In genomic region chr5:159120446-159120845, GRCh38 we compare ENCODE assay signal across 10 cellular contexts. TPM values are rescaled to one million over a fixed set of nuclear protein-coding genes. Genes with fewer than 3 reads are reported as not detected.
DNase-seq lines count a peak whose midpoint lies in the region; ATAC-seq and TF ChIP-seq lines count a peak whose summit lies in the region.
"Had no signal": no experiment of that assay in that cellular context is flagged by ENCODE, and none has a peak within 500 bp of the region (broad histone marks: within the 10 kb centered on the region; RNA-seq: fewer than 3 reads in every experiment).

No MANE protein-coding gene starts in this region.

- H3K27ac ChIP-seq in SK-N-MC (no peak overlapping the region), smooth muscle cell (ENCODE audit: low read depth) (no peak overlapping the region)

- H2AFZ ChIP-seq in smooth muscle cell (ENCODE audit: low read depth): no peak overlapping the region

- no TSS peak for BruUV-seq in Calu3 (replicated peaks; lab: Mats Ljungman, UMichigan)

- no peaks in the 10 kb centered on the region for H3K36me3 Mint-ChIP-seq in Calu3 (ENCODE audit: insufficient read depth, unreplicated experiment)

- no peak overlapping the region for H3K27ac Mint-ChIP-seq in Calu3 (ENCODE audit: unreplicated experiment)

- H3K36me3 ChIP-seq in SK-N-MC (ENCODE audit: insufficient read depth, low read length) (no peaks in the 10 kb centered on the region), mucosa of descending colon (ENCODE audit: low read depth) (no peaks in the 10 kb centered on the region), smooth muscle cell (ENCODE audit: low read depth) (no peaks in the 10 kb centered on the region)

- H3K9me3 Mint-ChIP-seq in Calu3 (ENCODE audit: low read depth, unreplicated experiment): no peaks in the 10 kb centered on the region

- no peaks in the 10 kb centered on the region for H3F3A ChIP-seq in smooth muscle cell (ENCODE audit: low read depth)

- CTCF ChIA-PET in Calu3 (lab: Charles Lee): no interaction called here

- 88% methylated on average over 4 of the region's 4 CpGs for WGBS in smooth muscle cell (ENCODE audit: low lambda C conversion rate)

- no peaks in the 10 kb centered on the region for H4K20me1 ChIP-seq in smooth muscle cell (ENCODE audit: low read depth)

- peaks cover 13% of the 10 kb centered on the region for H3K4me1 Mint-ChIP-seq in Calu3 (ENCODE audit: low read depth, unreplicated experiment)
- H3K4me1 Mint-ChIP-seq: neural crest cell had no signal

- H3K9me3 ChIP-seq in SK-N-MC (ENCODE audit: low read depth, low read length): no peaks in the 10 kb centered on the region
- no peaks in the 10 kb centered on the region for H3K9me3 ChIP-seq in mucosa of descending colon
- H3K9me3 ChIP-seq in smooth muscle cell (replicated peaks; ENCODE audit: low read depth): no peaks in the 10 kb centered on the region

- DNase-seq in Calu3: no peak
- peak; percentile 57 for DNase-seq in GM20000 (ENCODE audit: low spot score)
- no peak for DNase-seq in SK-N-MC (ENCODE audit: low read depth, low spot score)
- DNase-seq in mucosa of descending colon: no peak
- DNase-seq in smooth muscle cell (lab: John Stamatoyannopoulos, UW; ENCODE audit: unreplicated experiment): no peak
- no peak for DNase-seq in NCI-H748 (lab: John Stamatoyannopoulos, UW; ENCODE audit: unreplicated experiment)
- no peak for DNase-seq in NCI-H2081 treated with DMSO at 0.1 percent for 48 hours (lab: John Stamatoyannopoulos, UW)
- no peak for DNase-seq in stimulated activated naive CD4-positive, alpha-beta T cell treated with Interleukin-2 at 50 U/mL for 16 hours (lab: John Stamatoyannopoulos, UW)
- DNase-seq: NCI-H1694 had no signal

- H3K4me3 ChIP-seq in SK-N-MC (peak overlapping the region; percentile 64), mucosa of descending colon (no peak overlapping the region), smooth muscle cell (no peak overlapping the region)

- peaks cover 4% of the 10 kb centered on the region for H3K27me3 ChIP-seq in smooth muscle cell (ENCODE audit: low read depth)

- no peaks in the 10 kb centered on the region for H3K79me2 ChIP-seq in smooth muscle cell (ENCODE audit: low read depth)

- peaks cover 17% of the 10 kb centered on the region for H3K27me3 Mint-ChIP-seq in Calu3 (ENCODE audit: unreplicated experiment)

- peak; percentile 54 for ATAC-seq in mucosa of descending colon

- no peak overlapping the region for H3K4me2 ChIP-seq in smooth muscle cell

- intact Hi-C loops in Calu3 (cut with micrococcal nuclease; ENCODE audit: unreplicated experiment) (no loop called here), mucosa of descending colon (cut with DNase I, micrococcal nuclease) (no loop called here)

- no peaks in the 10 kb centered on the region for H3K4me1 ChIP-seq in mucosa of descending colon (ENCODE audit: low read depth)
- no peaks in the 10 kb centered on the region for H3K4me1 ChIP-seq in smooth muscle cell (ENCODE audit: low read depth)

- peak overlapping the region; percentile 37 for H3K9ac ChIP-seq in SK-N-MC (ENCODE audit: insufficient read length)
- H3K9ac ChIP-seq in smooth muscle cell (ENCODE audit: low read depth): no peak overlapping the region

- TF ChIP-seq CTCF in Calu3 (IDR thresholded peaks at IDR 0.05; ENCODE audit: unreplicated experiment) (no peak), GM20000 (IDR thresholded peaks at IDR 0.05; ENCODE audit: extremely low read depth, missing control alignments) (no peak), mucosa of descending colon (IDR thresholded peaks at IDR 0.05) (no peak), smooth muscle cell (IDR thresholded peaks at IDR 0.05; ENCODE audit: borderline replicate concordance, insufficient read depth, poor library complexity, severe bottlenecking) (no peak)

- H3K4me3 Mint-ChIP-seq in Calu3 (ENCODE audit: low read depth, unreplicated experiment): peak overlapping the region; percentile 11
- H3K4me3 Mint-ChIP-seq: neural crest cell had no signal

RNA-seq across cellular contexts. Expression of gene EBF1, which starts 20.7 kb away (rescaled TPM):
- not detected in 2 replicates for total RNA-seq in Calu3 (2022)
- 10 to 100 TPM in 1 of 3 donors, 1 to 10 TPM in 2; 3.8 to 16.6 (median 7.5) TPM for total RNA-seq in mucosa of descending colon
- total RNA-seq in smooth muscle cell: 1.6 and 2.3 TPM in 2 replicates
- polyA plus RNA-seq in smooth muscle cell: 1.5 and 3.3 TPM in 2 replicates
